14 cellular contexts compared by ENCODE assay signal in the genomic region with DNA sequence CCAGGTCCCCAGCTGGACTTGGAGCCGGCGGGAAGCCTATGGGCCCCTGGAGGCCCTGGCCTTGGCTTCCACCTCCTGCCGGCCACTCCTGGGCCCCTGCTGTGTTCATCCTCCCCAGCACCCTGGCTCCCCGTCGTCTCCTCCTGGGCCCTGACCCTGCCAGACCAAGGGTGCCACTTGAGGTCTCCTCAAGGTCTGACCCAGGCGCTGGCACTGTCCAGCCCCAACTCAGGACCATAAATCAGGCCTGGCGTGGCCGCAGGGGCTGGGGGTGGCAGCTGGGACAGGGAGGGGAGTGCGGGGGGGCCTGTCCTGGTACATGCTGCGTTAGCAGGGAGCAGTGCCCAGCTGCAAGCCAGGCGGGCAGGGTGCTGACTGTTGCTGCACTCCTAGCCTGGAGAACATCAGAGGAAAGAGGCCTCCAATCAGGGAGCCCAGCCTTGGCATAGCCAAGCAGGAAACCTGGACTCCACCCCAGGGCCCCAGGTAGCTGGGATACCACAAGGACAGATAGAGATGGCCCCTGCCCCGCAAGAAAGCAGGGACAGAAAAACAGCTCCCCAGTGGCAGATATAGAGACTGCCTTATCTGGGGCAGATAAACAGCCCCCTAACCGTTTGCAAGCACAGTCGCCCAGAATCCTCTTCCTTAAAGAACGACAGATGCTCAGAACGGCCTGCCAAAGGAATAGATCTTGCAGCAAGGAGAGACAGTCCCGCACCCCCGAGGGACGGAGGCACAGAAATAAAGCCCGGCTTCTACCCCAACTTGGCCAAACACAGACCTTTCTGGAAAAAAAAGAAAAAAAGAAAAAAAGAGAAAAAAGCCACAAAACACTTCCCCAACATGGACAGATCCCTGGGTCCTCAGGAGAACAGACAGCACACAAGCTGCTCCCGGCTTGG. TPM values are rescaled to one million over a fixed set of nuclear protein-coding genes. Genes with fewer than 3 reads are reported as not detected.
DNase-seq lines count a peak whose midpoint lies in the region; ATAC-seq and TF ChIP-seq lines count a peak whose summit lies in the region.
"Had no signal": no experiment of that assay in that cellular context is flagged by ENCODE, and none has a peak within 500 bp of the region (broad histone marks: within the 10 kb centered on the region; RNA-seq: fewer than 3 reads in every experiment).

No MANE protein-coding gene starts in this region.

- H3K9me3 Mint-ChIP-seq in WTC11, result no peaks in the 10 kb centered on the region
- no peaks in the 10 kb centered on the region for H3K9me3 Mint-ChIP-seq in neural crest cell
- no peaks in the 10 kb centered on the region for H3K9me3 Mint-ChIP-seq in activated naive CD4-positive, alpha-beta T cell treated with anti-CD3 and anti-CD28 coated beads, Interleukin-2, amount 10 ng/mL, durations not matched to agents 7 days and 5 days
- H3K9me3 Mint-ChIP-seq: central memory CD8-positive, alpha-beta T cell had no signal

- H3K4me1 ChIP-seq in tibial nerve, result peaks cover 0 to 71% (median 30%) of the 10 kb centered on the region in 4 donors

- TF ChIP-seq POLR2A in erythroblast (IDR thresholded peaks at IDR 0.05; ENCODE audit: low read length) (no peak), tibial nerve (IDR thresholded peaks at IDR 0.05) (no peak)

- no peak overlapping the region for H3K4me3 ChIP-seq in tibial nerve

- H3K27ac ChIP-seq in tibial nerve, result peak overlapping the region; percentile 82 to 99 (median 95)

- H3K36me3 Mint-ChIP-seq in WTC11 (0 out of 2 replicates have a peak, but pooled peaks cover 3% of the 10 kb centered on the region), neural crest cell (ENCODE audit: low read depth) (no peaks in the 10 kb centered on the region)
- H3K36me3 Mint-ChIP-seq in activated naive CD4-positive, alpha-beta T cell treated with anti-CD3 and anti-CD28 coated beads, Interleukin-2, amount 10 ng/mL, durations not matched to agents 7 days and 5 days, result no peaks in the 10 kb centered on the region

- no peaks in the 10 kb centered on the region for H3K27me3 ChIP-seq in tibial nerve

- DNase-seq in WTC11 (ENCODE audit: low spot score) (no peak), erythroblast (lab: John Stamatoyannopoulos, UW) (peak; percentile 45 to 73), neural crest cell (ENCODE audit: low read depth, low spot score) (no peak), tibial nerve (ENCODE audit: low spot score in 2 of 2) (no peak), NCI-H1092 (lab: John Stamatoyannopoulos, UW) (no peak), NCI-H2107 (lab: John Stamatoyannopoulos, UW) (no peak)
- no peak for DNase-seq in activated naive CD4-positive, alpha-beta T cell treated with anti-CD3 and anti-CD28 coated beads, Interleukin-2, amount 10 ng/mL, durations not matched to agents 7 days and 5 days
- DNase-seq: activated naive CD4-positive, alpha-beta T cell; midbrain; NCI-H1105 treated with DMSO at 0.1 percent for 48 hours had no signal

- no peak overlapping the region for H3K4me3 Mint-ChIP-seq in WTC11
- peak overlapping the region; percentile 53 for H3K4me3 Mint-ChIP-seq in neural crest cell
- no peak overlapping the region for H3K4me3 Mint-ChIP-seq in activated naive CD4-positive, alpha-beta T cell treated with anti-CD3 and anti-CD28 coated beads, Interleukin-2, amount 10 ng/mL, durations not matched to agents 7 days and 5 days
- H3K4me3 Mint-ChIP-seq: central memory CD8-positive, alpha-beta T cell had no signal

- WGBS in tibial nerve, 2 donors, result 35 to 54% methylated on average over 17 to 21 of the region's 21 CpGs

- peaks cover 0 to 18% (median 0%) of the 10 kb centered on the region in 3 donors for H3K36me3 ChIP-seq in tibial nerve

- no peaks in the 10 kb centered on the region for H3K9me3 ChIP-seq in tibial nerve

- H3K27ac Mint-ChIP-seq in WTC11 (0 out of 2 replicates have a peak overlapping the region, but pooled peaks have one; percentile 27), neural crest cell (ENCODE audit: unreplicated experiment) (peak overlapping the region; percentile 90)
- no peak overlapping the region for H3K27ac Mint-ChIP-seq in activated naive CD4-positive, alpha-beta T cell treated with anti-CD3 and anti-CD28 coated beads, Interleukin-2, amount 10 ng/mL, durations not matched to agents 7 days and 5 days

- peak in 1 of 2 donors; percentile 52 for TF ChIP-seq EP300 in tibial nerve (IDR thresholded peaks at IDR 0.05)

- no peaks in the 10 kb centered on the region for H3K4me1 Mint-ChIP-seq in WTC11
- H3K4me1 Mint-ChIP-seq in neural crest cell, result peaks cover 42% of the 10 kb centered on the region
- no peaks in the 10 kb centered on the region for H3K4me1 Mint-ChIP-seq in activated naive CD4-positive, alpha-beta T cell treated with anti-CD3 and anti-CD28 coated beads, Interleukin-2, amount 10 ng/mL, durations not matched to agents 7 days and 5 days
- H3K4me1 Mint-ChIP-seq: central memory CD8-positive, alpha-beta T cell had no signal

- peaks cover 6% of the 10 kb centered on the region for H3K27me3 Mint-ChIP-seq in WTC11 (ENCODE audit: low read depth)
- no peaks in the 10 kb centered on the region for H3K27me3 Mint-ChIP-seq in neural crest cell (ENCODE audit: low read depth)
- H3K27me3 Mint-ChIP-seq in activated naive CD4-positive, alpha-beta T cell treated with anti-CD3 and anti-CD28 coated beads, Interleukin-2, amount 10 ng/mL, durations not matched to agents 7 days and 5 days, result peaks cover 45% of the 10 kb centered on the region

- TF ChIP-seq CTCF in WTC11 (IDR thresholded peaks at IDR 0.05), result no peak
- no peak for TF ChIP-seq CTCF in neural crest cell (conservative IDR thresholded peaks at IDR 0.05)
- TF ChIP-seq CTCF in tibial nerve (IDR thresholded peaks at IDR 0.05), result no peak

- POLR2A ChIA-PET in WTC11 (lab: Charles Lee), result no interaction called here

- ATAC-seq in WTC11, result no peak
- no peak for ATAC-seq in HG03025 (IDR thresholded peaks at IDR 0.05; ENCODE audit: low FRiP score, unreplicated experiment)

- CTCF ChIA-PET in WTC11 (lab: Charles Lee), result interaction anchor here (0.6 to 7.2 kb wide), 11 partner anchors 12 to 814 kb away, joined by 3 to 78 read pairs (median 4); partner anchors contain the start of gene NR4A1
- CTCF ChIA-PET in activated naive CD4-positive, alpha-beta T cell treated with anti-CD3 and anti-CD28 coated beads, Interleukin-2, amount 10 ng/mL, durations not matched to agents 7 days and 5 days (lab: Charles Lee), result interaction anchor here (1.0 to 30.9 kb wide), 3 partner anchors 9 to 36 kb away, joined by 3 to 637 read pairs (median 6); partner anchors contain the start of gene NR4A1

TF ChIP-seq in WTC11, 78 proteins besides CTCF, POLR2A, EP300 and RAD21 (continues in another document):
- TF ChIP-seq, protein P1, sequence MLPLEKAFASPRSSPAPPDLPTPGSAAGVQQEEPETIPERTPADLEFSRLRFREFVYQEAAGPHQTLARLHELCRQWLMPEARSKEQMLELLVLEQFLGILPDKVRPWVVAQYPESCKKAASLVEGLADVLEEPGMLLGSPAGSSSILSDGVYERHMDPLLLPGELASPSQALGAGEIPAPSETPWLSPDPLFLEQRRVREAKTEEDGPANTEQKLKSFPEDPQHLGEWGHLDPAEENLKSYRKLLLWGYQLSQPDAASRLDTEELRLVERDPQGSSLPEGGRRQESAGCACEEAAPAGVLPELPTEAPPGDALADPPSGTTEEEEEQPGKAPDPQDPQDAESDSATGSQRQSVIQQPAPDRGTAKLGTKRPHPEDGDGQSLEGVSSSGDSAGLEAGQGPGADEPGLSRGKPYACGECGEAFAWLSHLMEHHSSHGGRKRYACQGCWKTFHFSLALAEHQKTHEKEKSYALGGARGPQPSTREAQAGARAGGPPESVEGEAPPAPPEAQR (CRISPR knock-in tag; IDR thresholded peaks at IDR 0.05), result no peak
- TF ChIP-seq FOXJ3 (CRISPR knock-in tag; IDR thresholded peaks at IDR 0.05; ENCODE audit: borderline replicate concordance) (no peak), ZBTB21 (CRISPR knock-in tag; IDR thresholded peaks at IDR 0.05; ENCODE audit: borderline replicate concordance) (no peak), ZNF121 (CRISPR knock-in tag; IDR thresholded peaks at IDR 0.05) (no peak), HMGXB4 (CRISPR knock-in tag; IDR thresholded peaks at IDR 0.05) (no peak), ZNF396 (CRISPR knock-in tag; IDR thresholded peaks at IDR 0.05; ENCODE audit: borderline replicate concordance) (no peak), ZNF671 (CRISPR knock-in tag; IDR thresholded peaks at IDR 0.05) (no peak), SOX15 (CRISPR knock-in tag; IDR thresholded peaks at IDR 0.05) (no peak)
- TF ChIP-seq, protein P2, sequence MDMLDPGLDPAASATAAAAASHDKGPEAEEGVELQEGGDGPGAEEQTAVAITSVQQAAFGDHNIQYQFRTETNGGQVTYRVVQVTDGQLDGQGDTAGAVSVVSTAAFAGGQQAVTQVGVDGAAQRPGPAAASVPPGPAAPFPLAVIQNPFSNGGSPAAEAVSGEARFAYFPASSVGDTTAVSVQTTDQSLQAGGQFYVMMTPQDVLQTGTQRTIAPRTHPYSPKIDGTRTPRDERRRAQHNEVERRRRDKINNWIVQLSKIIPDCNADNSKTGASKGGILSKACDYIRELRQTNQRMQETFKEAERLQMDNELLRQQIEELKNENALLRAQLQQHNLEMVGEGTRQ (CRISPR knock-in tag; IDR thresholded peaks at IDR 0.05), result no peak

RNA-seq across cellular contexts. Expression of gene ATG101, which starts 6.4 kb away (rescaled TPM):
- total RNA-seq in WTC11 (2021) (43.3 to 52.1 TPM (median 45.0 TPM) in 3 replicates), neural crest cell (32.1 and 34.3 TPM in 2 replicates), tibial nerve (10 to 100 TPM; 32.6 to 49.6 (median 37.5) TPM)

RNA-seq across cellular contexts. Expression of gene NR4A1, which starts 12.1 kb away (rescaled TPM):
- total RNA-seq in WTC11 (2021), result 19.2 to 26.9 TPM (median 22.0 TPM) in 3 replicates
- 51.0 and 52.8 TPM in 2 replicates for total RNA-seq in neural crest cell
- 1,000 to 10,000 TPM in 1 of 4 donors, 100 to 1,000 TPM in 3; 390 to 1,252 (median 718) TPM for total RNA-seq in tibial nerve

RNA-seq across cellular contexts. Expression of gene SMIM41, which starts 16.2 kb away (rescaled TPM):
- 0.14 to 0.21 TPM in 2 of 3 replicates, not detected in the other for total RNA-seq in WTC11 (2021)
- total RNA-seq in neural crest cell, result not detected in 2 replicates
- 10 to 100 TPM; 16.5 to 78.7 (median 39.3) TPM for total RNA-seq in tibial nerve
- total RNA-seq: RPMI7951, subcutaneous adipose tissue had no signal

RNA-seq across cellular contexts. Expression of gene TAMALIN, which starts 56.6 kb away (rescaled TPM):
- 5.5 to 7.1 TPM (median 6.1 TPM) in 3 replicates for total RNA-seq in WTC11 (2021)
- 23.2 and 24.2 TPM in 2 replicates for total RNA-seq in neural crest cell
- 10 to 100 TPM; 30.6 to 54.0 (median 37.8) TPM for total RNA-seq in tibial nerve

Comparison
In these comparisons a context has a peak if more than half of its experiments do, and no peak if none do; other contexts are left out.
1. DNase-seq: peak in erythroblast (2 of 2); none in WTC11 (single experiment), neural crest cell (single experiment), tibial nerve (0 of 2), activated naive CD4-positive, alpha-beta T cell treated with anti-CD3 and anti-CD28 coated beads, Interleukin-2, amount 10 ng/mL, durations not matched to agents 7 days and 5 days (single experiment), NCI-H1092 (single experiment) and NCI-H2107 (single experiment).
2. RNA of gene SMIM41, which starts 16.2 kb away (total RNA-seq): 16.5 to 78.7 TPM in tibial nerve; 0.14 to 0.21 TPM in WTC11 and not detected in neural crest cell; every median in the first group is over 10 times any median in the second.